ENCODE assay signal across 9 cellular contexts in the genomic region with DNA sequence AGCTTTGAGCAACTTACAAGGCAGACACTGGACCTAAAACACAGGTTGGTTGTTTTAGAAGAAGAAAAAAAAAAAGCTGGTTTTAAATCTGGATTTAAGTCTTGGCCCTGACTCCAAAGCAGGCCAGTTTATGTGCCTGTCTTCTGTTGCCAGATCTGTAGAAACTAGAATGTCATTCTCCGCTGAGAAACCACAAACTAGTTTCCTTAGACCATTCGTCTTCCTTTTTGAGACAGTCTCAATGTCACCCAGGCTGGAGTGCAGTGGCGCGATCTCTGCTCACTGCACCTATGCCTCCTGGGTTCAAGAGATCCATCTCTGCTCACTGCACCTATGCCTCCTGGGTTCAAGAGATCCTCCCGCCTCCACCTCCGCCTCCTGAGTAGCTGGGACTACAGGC.
DNase-seq lines count a peak whose midpoint lies in the region; ATAC-seq, FAIRE-seq and TF ChIP-seq lines count a peak whose summit lies in the region.
"Had no signal": no experiment of that assay in that cellular context is flagged by ENCODE, and none has a peak within 500 bp of the region (broad histone marks: within the 10 kb centered on the region; RNA-seq: fewer than 3 reads in every experiment).

No MANE protein-coding gene starts in this region.

- H3K27ac Mint-ChIP-seq in activated naive CD8-positive, alpha-beta T cell treated with anti-CD3 and anti-CD28 coated beads, Interleukin-2, amount 50 U/mL, for 24 hours, result no peak overlapping the region

- ATAC-seq in GM21381 (IDR thresholded peaks at IDR 0.05; ENCODE audit: unreplicated experiment) (peak; percentile 97), HG03139 (IDR thresholded peaks at IDR 0.05; ENCODE audit: unreplicated experiment) (peak; percentile 98), SK-N-SH treated with all-trans-retinoic acid at 6 μM for 48 hours (no peak)
- ATAC-seq in activated naive CD8-positive, alpha-beta T cell treated with anti-CD3 and anti-CD28 coated beads, Interleukin-2, amount 50 U/mL, for 24 hours, result peak; percentile 83

- no peaks in the 10 kb centered on the region for H3K9me3 Mint-ChIP-seq in activated naive CD8-positive, alpha-beta T cell treated with anti-CD3 and anti-CD28 coated beads, Interleukin-2, amount 50 U/mL, for 24 hours

- FAIRE-seq in GM18507 (lab: Jason Lieb, UNC), result peak; percentile 89

- H3K36me3 Mint-ChIP-seq in activated naive CD8-positive, alpha-beta T cell treated with anti-CD3 and anti-CD28 coated beads, Interleukin-2, amount 50 U/mL, for 24 hours (ENCODE audit: low read depth), result peaks cover 2% of the 10 kb centered on the region

- no peaks in the 10 kb centered on the region for H3K27me3 Mint-ChIP-seq in activated naive CD8-positive, alpha-beta T cell treated with anti-CD3 and anti-CD28 coated beads, Interleukin-2, amount 50 U/mL, for 24 hours

- peaks cover 10% of the 10 kb centered on the region for H3K4me1 Mint-ChIP-seq in activated naive CD8-positive, alpha-beta T cell treated with anti-CD3 and anti-CD28 coated beads, Interleukin-2, amount 50 U/mL, for 24 hours

- H3K4me3 Mint-ChIP-seq in activated naive CD8-positive, alpha-beta T cell treated with anti-CD3 and anti-CD28 coated beads, Interleukin-2, amount 50 U/mL, for 24 hours, result no peak overlapping the region

- DNase-seq in GM18507 (ENCODE audit: extremely low spot score, insufficient read length, low read depth) (no peak), cerebellar nuclear complex (lab: John Stamatoyannopoulos, UW) (no peak), posterior cingulate gyrus (no peak), dedifferentiated amniotic fluid mesenchymal stem cell (ENCODE audit: extremely low spot score) (no peak)
- no peak for DNase-seq in activated naive CD8-positive, alpha-beta T cell treated with anti-CD3 and anti-CD28 coated beads, Interleukin-2, amount 50 U/mL, for 24 hours
- DNase-seq: body of pancreas had no signal

- intact Hi-C loops in posterior cingulate gyrus (cut with DNase I), result no loop called here

TF ChIP-seq in SK-N-SH treated with all-trans-retinoic acid at 6 μM for 48 hours, 23 proteins besides CTCF, POLR2A, EP300 and RAD21:
- TF ChIP-seq ZNF70 (CRISPR knock-in tag; IDR thresholded peaks at IDR 0.05), result no peak
- TF ChIP-seq CSDC2 (CRISPR knock-in tag; IDR thresholded peaks at IDR 0.05), result no peak
